ENCODE assay signal across 8 cellular contexts in the genomic region with DNA sequence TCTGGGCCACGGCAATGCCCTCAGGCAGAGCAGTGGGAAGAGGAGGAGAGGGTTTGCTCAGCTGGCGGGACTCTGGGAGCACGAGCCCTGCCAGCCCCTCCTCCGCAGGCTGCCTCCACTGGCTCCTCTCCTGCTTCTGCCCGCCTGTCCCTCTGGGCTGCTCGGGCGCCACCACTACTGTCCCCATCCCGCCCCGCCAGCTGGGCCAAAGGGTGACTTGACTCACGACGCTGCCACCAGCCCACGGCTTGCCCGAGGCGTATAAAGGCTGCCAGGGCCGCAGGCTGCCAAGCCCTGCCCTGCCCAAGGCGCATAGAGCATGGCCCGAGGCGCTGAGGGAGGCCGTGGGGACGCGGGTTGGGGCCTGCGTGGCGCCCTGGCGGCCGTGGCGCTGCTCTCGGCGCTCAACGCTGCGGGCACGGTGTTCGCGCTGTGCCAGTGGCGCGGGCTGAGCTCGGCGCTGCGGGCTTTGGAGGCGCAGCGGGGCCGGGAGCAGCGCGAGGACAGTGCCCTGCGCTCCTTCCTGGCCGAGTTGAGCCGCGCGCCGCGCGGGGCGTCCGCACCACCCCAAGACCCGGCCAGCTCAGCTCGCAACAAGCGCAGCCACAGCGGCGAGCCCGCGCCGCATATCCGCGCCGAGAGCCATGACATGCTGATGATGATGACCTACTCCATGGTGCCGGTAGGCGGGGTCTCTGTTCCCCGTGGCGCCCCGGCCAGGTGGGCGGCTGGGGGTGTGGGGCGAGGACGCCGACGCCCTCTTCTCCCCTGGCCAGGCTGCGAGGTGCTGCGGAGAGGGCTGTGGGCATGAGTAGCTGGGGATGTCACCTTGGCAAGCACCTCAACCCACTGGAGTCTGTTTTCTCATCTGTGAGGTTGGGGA. TPM values are rescaled to one million over a fixed set of nuclear protein-coding genes. Genes with fewer than 3 reads are reported as not detected.
DNase-seq lines count a peak whose midpoint lies in the region; ATAC-seq and TF ChIP-seq lines count a peak whose summit lies in the region.

A gene (plus strand): TSS at position 290 of the 883 bp plus-strand sequence. CDS start 30 bp downstream, at position 320.

- H3K27me3 ChIP-seq in Panc1 (ENCODE audit: control insufficient read depth, insufficient read depth, low read length) (peaks cover 21% of the 10 kb centered on the region), cardiac muscle cell (peaks cover 65% of the 10 kb centered on the region)

- H3K4me3 ChIP-seq in Panc1 (ENCODE audit: low read depth in 2 of 2, low read length in 2 of 2) (peak within 1 kb of the TSS; percentile 30 to 31), cardiac muscle cell (peak within 1 kb of the TSS; percentile 46)

- no peaks in the 10 kb centered on the region for H3K4me1 Mint-ChIP-seq in Calu3 (ENCODE audit: low read depth, unreplicated experiment)

- in situ Hi-C loops in Panc1 (cut with HindIII; ENCODE audit: low pct_unique_long_range_greater_than_20kb, low sequenced_read_pairs): no loop called here

- no peak within 1 kb of the TSS for H3K27ac ChIP-seq in Panc1 (ENCODE audit: low read length)
- H3K27ac ChIP-seq in cardiac muscle cell: no peak within 1 kb of the TSS

- TF ChIP-seq CTCF in Calu3 (IDR thresholded peaks at IDR 0.05; ENCODE audit: unreplicated experiment) (no peak), Panc1 (IDR thresholded peaks at IDR 0.05) (no peak), cardiac muscle cell (IDR thresholded peaks at IDR 0.05; ENCODE audit: low read depth, low read length) (no peak)

- no peaks in the 10 kb centered on the region for H3K9me3 Mint-ChIP-seq in Calu3 (ENCODE audit: low read depth, unreplicated experiment)

- peak; percentile 73 for ATAC-seq in Panc1
- no peak for ATAC-seq in GM19395 (IDR thresholded peaks at IDR 0.05; ENCODE audit: unreplicated experiment)
- ATAC-seq in GM18517 (IDR thresholded peaks at IDR 0.05; ENCODE audit: unreplicated experiment): no peak
- ATAC-seq in GM19328 (IDR thresholded peaks at IDR 0.05; ENCODE audit: unreplicated experiment): no peak

- H3K27me3 Mint-ChIP-seq in Calu3 (ENCODE audit: unreplicated experiment): peaks cover 96% of the 10 kb centered on the region

- POLR2A ChIA-PET in Panc1 (lab: Charles Lee): no interaction called here

- H3K36me3 ChIP-seq in Panc1 (ENCODE audit: control insufficient read depth, insufficient read depth, low read length) (no peaks in the 10 kb centered on the region), cardiac muscle cell (no peaks in the 10 kb centered on the region)

- H3K27ac Mint-ChIP-seq in Calu3 (ENCODE audit: unreplicated experiment): no peak within 1 kb of the TSS

- DNase-seq in Calu3 (peak; percentile 20), Panc1 (ENCODE audit: low read depth, low spot score) (no peak), cardiac muscle cell (ENCODE audit: low read depth in 1 of 2, low spot score in 1 of 2) (peak; percentile 28 to 47), occipital lobe (lab: John Stamatoyannopoulos, UW) (peak; percentile 84), ureter (ENCODE audit: low spot score) (no peak)

- intact Hi-C loops in Calu3 (cut with micrococcal nuclease; ENCODE audit: unreplicated experiment) (no loop called here), Panc1 (cut with micrococcal nuclease; ENCODE audit: unreplicated experiment) (no loop called here)

- peak within 1 kb of the TSS; percentile 19 for H3K4me3 Mint-ChIP-seq in Calu3 (ENCODE audit: low read depth, unreplicated experiment)

- H3K36me3 Mint-ChIP-seq in Calu3 (ENCODE audit: insufficient read depth, unreplicated experiment): no peaks in the 10 kb centered on the region

- H3K9me3 ChIP-seq in Panc1 (ENCODE audit: control insufficient read depth, insufficient read depth, low read depth, low read length) (no peaks in the 10 kb centered on the region), cardiac muscle cell (ENCODE audit: low read depth) (no peaks in the 10 kb centered on the region)

- no TSS peak for BruUV-seq in Calu3 (replicated peaks; lab: Mats Ljungman, UMichigan)
- BruUV-seq in Panc1 (replicated peaks; lab: Mats Ljungman, UMichigan): no TSS peak

- H3K4me1 ChIP-seq in Panc1 (ENCODE audit: control insufficient read depth, insufficient read depth, low read length): no peaks in the 10 kb centered on the region
- H3K4me1 ChIP-seq in cardiac muscle cell (ENCODE audit: low read depth): peaks cover 4% of the 10 kb centered on the region

- CTCF ChIA-PET in Calu3 (lab: Charles Lee): interaction anchor here (0.6 kb wide), 1 partner anchor 12 kb away, joined by 7 read pairs; no protein-coding TSS in a partner anchor
- CTCF ChIA-PET in Panc1 (lab: Charles Lee): interaction anchor here (0.6 kb wide), 1 partner anchor 11 kb away, joined by 3 read pairs; no protein-coding TSS in a partner anchor

RNA-seq across cellular contexts. Expression of the gene that starts here (rescaled TPM):
- total RNA-seq in Calu3 (2022): not detected in 2 replicates
- 0.57 TPM for total RNA-seq in Panc1 (2021; ENCODE audit: unreplicated experiment)
- polyA plus RNA-seq in Panc1 (2012; ENCODE audit: insufficient read length): 0.76 TPM
- total RNA-seq in cardiac muscle cell: 0.07 and 0.92 TPM in 2 replicates
- polyA plus RNA-seq in cardiac muscle cell: 0.34 TPM in 1 of 2 replicates, not detected in the other
- total RNA-seq in occipital lobe: 2.3 TPM
- total RNA-seq in ureter: 5.1 TPM

Comparison
In these comparisons a context has a peak if more than half of its experiments do, and no peak if none do; other contexts are left out.
1. Peak in DNase-seq in Calu3; RNA of the gene not detected or under 1 TPM.
2. Peak in ATAC-seq and H3K4me3 ChIP-seq in Panc1; RNA of the gene not detected or under 1 TPM.
3. Peak in DNase-seq and H3K4me3 ChIP-seq in cardiac muscle cell; RNA of the gene not detected or under 1 TPM.